In the genomic region with DNA sequence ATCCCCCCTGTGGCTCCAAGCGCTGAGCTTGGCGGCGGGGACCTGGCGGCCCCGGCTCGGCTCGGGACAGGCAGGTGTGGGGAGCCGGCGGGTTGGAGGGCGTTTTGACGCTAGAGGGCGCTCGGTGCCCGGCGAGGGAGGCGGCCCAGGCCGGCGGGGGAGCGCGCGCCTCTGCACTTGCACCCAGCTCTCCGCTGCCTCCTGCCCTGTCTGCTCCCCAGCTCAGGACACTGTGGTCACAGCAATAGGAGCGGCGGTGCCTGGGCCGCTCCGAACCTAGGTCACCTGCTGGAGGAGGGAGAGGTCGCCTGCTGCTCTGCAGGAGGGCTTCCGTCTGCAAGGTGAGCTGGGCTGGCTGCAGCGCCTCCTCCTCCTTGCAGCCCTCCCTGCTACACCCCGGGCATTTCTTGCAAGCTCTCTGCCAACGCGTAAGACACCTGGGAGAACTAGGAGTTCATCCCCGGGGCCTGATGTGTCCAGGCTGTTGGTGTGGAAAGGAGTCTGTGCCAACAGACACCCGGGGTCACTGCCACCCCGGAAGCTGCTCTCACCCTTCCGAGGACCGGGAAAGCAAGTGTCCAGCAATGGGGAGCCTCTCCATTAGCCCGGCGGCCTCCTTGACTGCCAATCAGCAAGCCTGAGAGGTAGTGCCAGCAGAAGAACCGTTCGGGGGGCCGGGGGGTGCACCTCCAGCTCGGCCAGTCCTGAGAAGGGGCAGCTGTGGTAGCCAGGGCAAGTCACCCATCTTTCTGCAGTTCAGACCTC, we compare ENCODE assay signal across 8 cellular contexts.
DNase-seq lines count a peak whose midpoint lies in the region; ATAC-seq and TF ChIP-seq lines count a peak whose summit lies in the region.

No MANE protein-coding gene starts in this region.

- H3K9me3 ChIP-seq in NT2/D1 (ENCODE audit: insufficient read depth, low read length) (peaks cover 10% of the 10 kb centered on the region), left lung (peaks cover 0 to 9% of the 10 kb centered on the region in 2 donors)

- peak; percentile 65 to 76 for TF ChIP-seq CTCF in left lung (IDR thresholded peaks at IDR 0.05)

- H3K9me3 Mint-ChIP-seq in stimulated activated naive CD8-positive, alpha-beta T cell treated with anti-CD3 and anti-CD28 coated beads, Interleukin-15, amount 100 ng/mL, for 72 hours = peaks cover 0 to 19% of the 10 kb centered on the region in 2 donors

- peaks cover 3% of the 10 kb centered on the region for H3K4me1 ChIP-seq in NT2/D1 (ENCODE audit: insufficient read depth, insufficient read length)
- H3K4me1 ChIP-seq in left lung = peaks cover 4% of the 10 kb centered on the region in 2 donors

- H3K4me3 ChIP-seq in NT2/D1 (ENCODE audit: insufficient read length, low read depth) (peak overlapping the region; percentile 28), left lung (no peak overlapping the region)

- H3K4me3 Mint-ChIP-seq in stimulated activated naive CD8-positive, alpha-beta T cell treated with anti-CD3 and anti-CD28 coated beads, Interleukin-15, amount 100 ng/mL, for 72 hours = no peak overlapping the region

- peaks cover 35% of the 10 kb centered on the region for H3K27me3 Mint-ChIP-seq in stimulated activated naive CD8-positive, alpha-beta T cell treated with anti-CD3 and anti-CD28 coated beads, Interleukin-15, amount 100 ng/mL, for 72 hours

- H3K36me3 ChIP-seq in NT2/D1 (ENCODE audit: insufficient read depth, insufficient read length, low read length) = no peaks in the 10 kb centered on the region
- no peaks in the 10 kb centered on the region for H3K36me3 ChIP-seq in left lung

- intact Hi-C loops in left lung (cut with DNase I) = no loop called here

- ATAC-seq in GM18868 (IDR thresholded peaks at IDR 0.05; ENCODE audit: unreplicated experiment) = peak; percentile 86
- ATAC-seq in left lung = peak; percentile 96
- ATAC-seq in stimulated activated naive CD8-positive, alpha-beta T cell treated with anti-CD3 and anti-CD28 coated beads, Interleukin-15, amount 100 ng/mL, for 72 hours = peak; percentile 78
- no peak for ATAC-seq in GM18907 (IDR thresholded peaks at IDR 0.05; ENCODE audit: unreplicated experiment)

- H3K27ac ChIP-seq in caudate nucleus (ENCODE audit: low read depth, low read length) = no peak overlapping the region
- no peak overlapping the region for H3K27ac ChIP-seq in left lung

- H3K27me3 ChIP-seq in NT2/D1 (ENCODE audit: insufficient read depth, insufficient read length) (peaks cover 32% of the 10 kb centered on the region), left lung (peaks cover 6 to 50% of the 10 kb centered on the region in 2 donors)

- H3K27ac Mint-ChIP-seq in stimulated activated naive CD8-positive, alpha-beta T cell treated with anti-CD3 and anti-CD28 coated beads, Interleukin-15, amount 100 ng/mL, for 72 hours = no peak overlapping the region

- DNase-seq in AG08395 (ENCODE audit: low spot score) (peak; percentile 52), NT2/D1 (ENCODE audit: low read depth, low spot score) (no peak), caudate nucleus (lab: John Stamatoyannopoulos, UW) (peak in 50 of 61 donors; percentile 3 to 74 (median 41)), left lung (peak; percentile 47 to 90), NCI-H345 treated with DMSO at 0.1 percent for 48 hours (lab: John Stamatoyannopoulos, UW; ENCODE audit: unreplicated experiment) (no peak)
- DNase-seq in stimulated activated naive CD8-positive, alpha-beta T cell treated with anti-CD3 and anti-CD28 coated beads, Interleukin-15, amount 100 ng/mL, for 72 hours = peak; percentile 41 to 55

- H3K4me1 Mint-ChIP-seq in stimulated activated naive CD8-positive, alpha-beta T cell treated with anti-CD3 and anti-CD28 coated beads, Interleukin-15, amount 100 ng/mL, for 72 hours = no peaks in the 10 kb centered on the region

- peak overlapping the region; percentile 72 for H3K9ac ChIP-seq in NT2/D1 (ENCODE audit: insufficient read length, low read depth)

Comparison
In these comparisons a context has a peak if more than half of its experiments do, and no peak if none do; other contexts are left out.
1. DNase-seq: peak in AG08395 (single experiment), caudate nucleus (50 of 61), left lung (2 of 2) and stimulated activated naive CD8-positive, alpha-beta T cell treated with anti-CD3 and anti-CD28 coated beads, Interleukin-15, amount 100 ng/mL, for 72 hours (2 of 2); none in NT2/D1 (single experiment) and NCI-H345 treated with DMSO at 0.1 percent for 48 hours (single experiment).